Comparison of ENCODE assay signal across 16 cellular contexts in the genomic region with DNA sequence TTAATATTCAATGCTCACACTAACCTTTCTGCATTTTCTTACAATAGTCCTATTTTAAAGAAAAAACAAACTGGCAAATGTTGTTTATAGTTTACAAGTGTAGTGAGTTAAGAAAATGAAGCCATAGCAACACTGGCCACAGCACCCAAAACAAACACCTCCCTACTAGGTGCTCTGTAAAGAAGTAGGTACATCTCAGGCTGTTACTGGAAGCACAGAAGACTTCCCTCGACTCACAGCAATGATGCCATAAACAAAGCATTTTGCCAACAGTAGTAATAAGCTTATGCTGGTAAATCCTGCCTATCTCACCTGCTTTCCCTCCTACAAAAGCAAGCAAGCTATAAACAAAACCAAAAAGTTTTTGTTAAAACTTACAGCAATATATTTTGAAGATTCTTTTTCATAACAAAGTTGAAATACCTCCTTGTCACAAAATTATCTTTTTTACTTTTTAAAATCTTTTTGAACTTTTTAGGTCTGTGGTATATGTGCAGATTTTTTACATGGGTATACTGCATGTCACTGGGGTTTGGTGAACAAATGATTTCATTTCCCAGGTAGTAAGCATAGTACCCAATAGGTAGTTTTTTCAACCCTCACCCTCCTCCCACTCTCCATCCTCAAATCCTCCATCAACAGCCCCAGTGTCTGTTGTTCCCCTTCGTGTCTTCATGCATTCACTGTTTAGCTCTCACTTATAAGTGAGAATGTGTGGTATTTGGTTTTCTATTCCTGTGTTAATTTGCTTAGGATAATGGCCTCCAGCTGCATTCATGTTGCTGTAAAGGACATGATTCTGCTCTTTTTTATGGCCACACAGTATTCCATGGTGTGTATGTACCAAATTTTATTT. TPM values are rescaled to one million over a fixed set of nuclear protein-coding genes. Genes with fewer than 3 reads are reported as not detected.
A peak's percentile ranks its signal among the peaks of the same experiment; 100 is the strongest.
DNase-seq lines count a peak whose midpoint lies in the region; ATAC-seq, FAIRE-seq and TF ChIP-seq lines count a peak whose summit lies in the region.
"Had no signal": no experiment of that assay in that cellular context is flagged by ENCODE, and none has a peak within 500 bp of the region (broad histone marks: within the 10 kb centered on the region; RNA-seq: fewer than 3 reads in every experiment).

No MANE protein-coding gene starts in this region.

- H3K4me1 ChIP-seq in IMR-90 (ENCODE audit: control insufficient read depth, insufficient read depth, low read length) (peaks cover 8% of the 10 kb centered on the region), K562 (replicated peaks in 1 of 2; ENCODE audit: control insufficient read depth in 2 of 2, insufficient read depth in 2 of 2, low read length in 2 of 2) (no peaks in the 10 kb centered on the region)
- H3K4me1 ChIP-seq: colonic mucosa had no signal

- peak overlapping the region; percentile 15; the same call in 1 of the 2 replicates for H4K91ac ChIP-seq in IMR-90 (ENCODE audit: insufficient read depth, low read depth, low read length)

- no peak overlapping the region; the same call in 1 of the 2 replicates for H4K5ac ChIP-seq in IMR-90 (ENCODE audit: low read depth, low read length)

- POLR2A ChIA-PET in IMR-90 (lab: Charles Lee; ENCODE audit: unreplicated experiment), result interaction anchor here (0.7 to 4.0 kb wide), 2 partner anchors 63 to 118 kb away, joined by 3 to 23 read pairs; partner anchors contain the start of gene STK17A
- POLR2A ChIA-PET in K562 (lab: Yijun Ruan, JAX), result interaction anchor here (0.5 to 1.5 kb wide), 6 partner anchors 12 to 227 kb away, joined by 3 to 7 read pairs (median 3); partner anchors contain the start of gene STK17A

- peak overlapping the region; percentile 18; the same call in 1 of the 2 replicates for H2AK5ac ChIP-seq in IMR-90 (ENCODE audit: low read depth, low read length)

- FAIRE-seq in K562 (lab: Jason Lieb, UNC), result no peak

- H3K4me2 ChIP-seq in IMR-90 (ENCODE audit: low read depth, low read length) (peak overlapping the region; percentile 19), K562 (ENCODE audit: insufficient read depth, low read length) (no peak overlapping the region)

- H2AFZ ChIP-seq in IMR-90 (replicated peaks; ENCODE audit: low read length, poor library complexity) (no peak overlapping the region), K562 (ENCODE audit: low read depth, low read length) (no peak overlapping the region)

- in situ Hi-C loops in IMR-90 (cut with MboI; ENCODE audit: low sequenced_read_pairs) (loop anchor here (5.0 to 25.0 kb wide), 2 partner anchors 119 to 439 kb away; partner anchors contain the start of gene STK17A), K562 (cut with MboI) (no loop called here)

- H2AK9ac ChIP-seq in IMR-90 (replicated peaks; ENCODE audit: low read depth, low read length, poor library complexity), result no peak overlapping the region

- H3K4ac ChIP-seq in IMR-90 (ENCODE audit: low read depth, low read length), result peak overlapping the region; percentile 37; the same call in 1 of the 2 replicates

- peak overlapping the region; percentile 66 for H2BK120ac ChIP-seq in IMR-90 (ENCODE audit: low read depth, low read length)

- H3K14ac ChIP-seq in IMR-90 (replicated peaks; ENCODE audit: low read depth, low read length), result 0 out of 2 replicates have a peak overlapping the region, but pooled peaks have one; percentile 48

- peak overlapping the region; percentile 62; the same call in 2 of the 3 replicates for H2BK15ac ChIP-seq in IMR-90 (ENCODE audit: low read depth, low read length)

- ATAC-seq in GM21717 (IDR thresholded peaks at IDR 0.05; ENCODE audit: unreplicated experiment) (peak; percentile 41), IMR-90 (ENCODE audit: low read depth) (no peak), K562 (peak; percentile 60), sciatic nerve (no peak), GM18907 (IDR thresholded peaks at IDR 0.05; ENCODE audit: unreplicated experiment) (no peak)

- no peak overlapping the region for H3K27ac ChIP-seq in IMR-90 (ENCODE audit: insufficient read depth, low read length)
- H3K27ac ChIP-seq in K562 (ENCODE audit: extremely low read depth, low read depth, low read length), result no peak overlapping the region
- H3K27ac ChIP-seq: colonic mucosa, esophagus muscularis mucosa, heart right ventricle had no signal

- H3K9ac ChIP-seq in IMR-90 (ENCODE audit: low read depth, low read length), result no peak overlapping the region
- no peak overlapping the region for H3K9ac ChIP-seq in K562 (ENCODE audit: insufficient read depth in 1 of 2, low read depth in 2 of 2, low read length in 2 of 2)

- peaks cover 5% of the 10 kb centered on the region; the same call in 1 of the 2 replicates for H3K9me1 ChIP-seq in IMR-90 (ENCODE audit: insufficient read depth, low read length)
- no peaks in the 10 kb centered on the region for H3K9me1 ChIP-seq in K562 (ENCODE audit: control insufficient read depth, insufficient read depth, low read length)

- H4K8ac ChIP-seq in IMR-90 (ENCODE audit: low read depth in 2 of 2, low read length in 2 of 2), result peak overlapping the region in 1 of 2 experiments; percentile 68; a peak in 2 of 4 replicates

- peak overlapping the region; percentile 68 for H3K23ac ChIP-seq in IMR-90 (ENCODE audit: low read depth, low read length)

- H3K27me3 ChIP-seq in IMR-90 (ENCODE audit: control insufficient read depth, insufficient read depth, low read length) (no peaks in the 10 kb centered on the region), K562 (ENCODE audit: control insufficient read depth in 2 of 2, insufficient read depth in 2 of 2, low read length in 2 of 2) (no peaks in the 10 kb centered on the region)
- H3K27me3 ChIP-seq: colonic mucosa, esophagus muscularis mucosa, heart right ventricle, sigmoid colon had no signal

- dilution Hi-C loops in IMR-90 (cut with HindIII; ENCODE audit: low sequenced_read_pairs, unreplicated experiment), result no loop called here

- no peak for TF ChIP-seq RAD21 in IMR-90 (IDR thresholded peaks at IDR 0.05; ENCODE audit: low read length)
- no peak for TF ChIP-seq RAD21 in K562 (CRISPR knock-in tag; conservative IDR thresholded peaks at IDR 0.05 in 1 of 2, IDR thresholded peaks at IDR 0.05 in 1 of 2)

- TF ChIP-seq POLR2A in IMR-90 (IDR thresholded peaks at IDR 0.05; ENCODE audit: low read depth, low read length) (no peak), K562 (conservative IDR thresholded peaks at IDR 0.05) (no peak)

- no peak for TF ChIP-seq CTCF in IMR-90 (conservative IDR thresholded peaks at IDR 0.05; ENCODE audit: low read depth, low read length)
- no peak for TF ChIP-seq CTCF in K562 (IDR thresholded peaks at IDR 0.05 in 2 of 3, conservative IDR thresholded peaks at IDR 0.05 in 1 of 3; ENCODE audit: insufficient read depth in 2 of 3, low read depth in 1 of 3, low read length in 3 of 3)

- intact Hi-C loops in IMR-90 (cut with micrococcal nuclease) (loop anchor here (1.0 to 10.0 kb wide), 5 partner anchors 53 to 769 kb away; partner anchors contain the start of genes MRPL32, PSMA2 and STK17A), K562 (cut with micrococcal nuclease) (loop anchor here (1.0 to 5.0 kb wide), 4 partner anchors 39 to 245 kb away; no protein-coding TSS in a partner anchor), sciatic nerve (cut with DNase I) (no loop called here)

- peak overlapping the region; percentile 68 for H2BK5ac ChIP-seq in IMR-90 (ENCODE audit: low read depth, low read length, poor library complexity, severe bottlenecking)

- H3K79me2 ChIP-seq in K562 (ENCODE audit: control insufficient read depth, insufficient read depth, low read length), result peaks cover 79% of the 10 kb centered on the region

- H2BK20ac ChIP-seq in IMR-90 (ENCODE audit: low read depth, low read length), result no peak overlapping the region; the same call in 1 of the 2 replicates

- WGBS in IMR-90 (ENCODE audit: extremely low coverage in 2 of 2, insufficient read length in 1 of 2), 2 experiments, result no CpG with 5 or more reads among the region's 2 CpGs
- 14% methylated on average over 2 of the region's 2 CpGs for WGBS in K562 (ENCODE audit: insufficient coverage, low coverage, missing lambda C conversion rate)

- DNase-seq in AG08395 (ENCODE audit: low spot score) (peak; percentile 8), IMR-90 (peak; percentile 20), K562 (ENCODE audit: extremely low read depth in 1 of 4, low spot score in 3 of 4) (no peak), NOMO-1 (lab: John Stamatoyannopoulos, UW; ENCODE audit: unreplicated experiment in 2 of 2) (no peak), sciatic nerve (ENCODE audit: low spot score) (no peak)
- no peak for DNase-seq in stimulated activated CD8-positive, alpha-beta memory T cell treated with anti-CD3 and anti-CD28 coated beads, Interleukin-4, amount 100 ng/mL, for 48 hours
- DNase-seq: colonic mucosa; heart right ventricle; natural killer cell; NCI-H524 treated with DMSO at 0.1 percent for 48 hours; SIG-M5; sigmoid colon; stimulated activated naive CD8-positive, alpha-beta T cell treated with anti-CD3 and anti-CD28 coated beads, Interleukin-15, Interleukin-2, amounts not matched to agents 100 U/mL and 50 U/mL, for 24 hours had no signal

- peaks cover 31 to 40% of the 10 kb centered on the region in 2 experiments for H3K79me1 ChIP-seq in IMR-90 (ENCODE audit: low read depth in 1 of 2, low read length in 2 of 2)

- H4K20me1 ChIP-seq in IMR-90 (ENCODE audit: insufficient read depth, low read length) (no peaks in the 10 kb centered on the region), K562 (replicated peaks; ENCODE audit: control insufficient read depth, insufficient read depth, low read length) (peaks cover under 1% of the 10 kb centered on the region; the same call in 1 of the 2 replicates)

- BruUV-seq in IMR-90 (replicated peaks; lab: Mats Ljungman, UMichigan), result no TSS peak
- BruUV-seq in K562 (replicated peaks; lab: Mats Ljungman, UMichigan), result no TSS peak

- H3K4me3 ChIP-seq in IMR-90 (ENCODE audit: insufficient read depth, low read depth, low read length) (no peak overlapping the region), K562 (no peak overlapping the region)
- H3K4me3 ChIP-seq: colonic mucosa, esophagus muscularis mucosa, heart right ventricle, sigmoid colon had no signal

- H3K9me3 ChIP-seq in IMR-90 (ENCODE audit: control insufficient read depth, insufficient read depth, low read length) (no peaks in the 10 kb centered on the region), K562 (replicated peaks; ENCODE audit: control insufficient read depth, insufficient read depth, low read depth, low read length) (no peaks in the 10 kb centered on the region)
- H3K9me3 ChIP-seq: colonic mucosa, esophagus muscularis mucosa, sigmoid colon had no signal

- no peak overlapping the region for H3K56ac ChIP-seq in IMR-90 (ENCODE audit: extremely low read depth, insufficient read depth, low read length)

- TF ChIP-seq EP300 in K562 (IDR thresholded peaks at IDR 0.05; ENCODE audit: low read length), result no peak

- H3K36me3 ChIP-seq in IMR-90 (ENCODE audit: control insufficient read depth, insufficient read depth, low read length) (peaks cover 3% of the 10 kb centered on the region), K562 (ENCODE audit: control insufficient read depth, insufficient read depth, low read length) (peaks cover 11% of the 10 kb centered on the region; the same call in 2 of the 3 replicates)
- H3K36me3 ChIP-seq: colonic mucosa had no signal

- CTCF ChIA-PET in IMR-90 (lab: Yijun Ruan, JAX), result interaction anchor here (0.9 to 6.4 kb wide), 16 partner anchors 9 to 222 kb away, joined by 3 to 104 read pairs (median 5); partner anchors contain the start of gene STK17A
- CTCF ChIA-PET in K562 (lab: Yijun Ruan, JAX; ENCODE audit: low intra/inter-chr PET ratio), result interaction anchor here (0.7 to 3.3 kb wide), 5 partner anchors 30 to 245 kb away, joined by 3 to 22 read pairs (median 4); partner anchors contain the start of gene STK17A

- peak overlapping the region; percentile 31; the same call in 1 of the 2 replicates for H3K18ac ChIP-seq in IMR-90 (ENCODE audit: low read depth, low read length)

RNA-seq across cellular contexts. Expression of gene COA1, which starts 28.4 kb away (rescaled TPM):
- total RNA-seq in IMR-90 (2012; rRNA removed) (59.5 and 66.4 TPM in 2 replicates), K562 (2014; rRNA removed) (105 and 109 TPM in 2 replicates), K562 (2014; rRNA removed; fragmentation: Illumina TruSeq; extraction: Trizol) (197 TPM in 2 replicates), K562 (2015; rRNA removed; fragmentation: Illumina TruSeq; extraction: Trizol) (130 and 143 TPM in 2 replicates), K562 (2021) (137 and 149 TPM in 2 replicates), sciatic nerve (56.8 TPM)
- polyA plus RNA-seq in IMR-90 (2012; rRNA removed) (24.2 and 34.2 TPM in 2 replicates), K562 (2011; rRNA removed) (98.9 and 105 TPM in 2 replicates), K562 (2014; fragmentation: Illumina TruSeq; extraction: Trizol) (190 and 215 TPM in 2 replicates), K562 (2014; fragmentation: Nextera tagmentation; extraction: Ambion mirVana) (100 to 1,000 TPM; 432 to 463 TPM), K562 (2014; rRNA removed) (181 and 203 TPM in 2 replicates)
- polyA plus RNA-seq in IMR-90 (2012; cell fraction: cytosol; rRNA removed), result 8.0 and 13.1 TPM in 2 replicates
- 10.3 and 43.3 TPM in 2 replicates for polyA plus RNA-seq in IMR-90 (2012; cell fraction: nucleus; rRNA removed; ENCODE audit: low replicate concordance)
- 181 and 261 TPM in 2 replicates for total RNA-seq in K562 (2011; cell fraction: chromatin; rRNA removed; ENCODE audit: low replicate concordance)
- total RNA-seq in K562 (2011; cell fraction: nucleolus; rRNA removed), result 81.2 and 117 TPM in 2 replicates
- total RNA-seq in K562 (2011; cell fraction: nucleoplasm; rRNA removed), result 236 and 385 TPM in 2 replicates
- polyA plus RNA-seq in K562 (2011; cell fraction: cytosol; rRNA removed), result 79.1 and 145 TPM in 2 replicates
- 90.7 and 107 TPM in 2 replicates for polyA plus RNA-seq in K562 (2011; cell fraction: nucleus; rRNA removed)
- 163 and 167 TPM in 2 replicates for polyA plus RNA-seq in K562 (2012)
- 110 and 121 TPM in 2 replicates for polyA minus RNA-seq in K562 (2011; rRNA and poly(A)+ RNA removed)
- 39.2 and 42.5 TPM in 2 replicates for polyA minus RNA-seq in K562 (2011; cell fraction: cytosol; rRNA and poly(A)+ RNA removed)
- 60.6 and 89.1 TPM in 2 replicates for polyA minus RNA-seq in K562 (2011; cell fraction: nucleus; rRNA and poly(A)+ RNA removed)

RNA-seq across cellular contexts. Expression of gene BLVRA, which starts 57.6 kb away (rescaled TPM):
- total RNA-seq in IMR-90 (2012; rRNA removed), result 32.3 and 35.8 TPM in 2 replicates
- polyA plus RNA-seq in IMR-90 (2012; rRNA removed), result 47.1 and 50.8 TPM in 2 replicates
- 32.2 and 46.4 TPM in 2 replicates for polyA plus RNA-seq in IMR-90 (2012; cell fraction: cytosol; rRNA removed)
- polyA plus RNA-seq in IMR-90 (2012; cell fraction: nucleus; rRNA removed; ENCODE audit: low replicate concordance), result 8.3 and 20.3 TPM in 2 replicates
- total RNA-seq in K562 (2011; cell fraction: chromatin; rRNA removed; ENCODE audit: low replicate concordance), result 13.8 and 14.5 TPM in 2 replicates
- 9.5 and 15.5 TPM in 2 replicates for total RNA-seq in K562 (2011; cell fraction: nucleolus; rRNA removed)
- total RNA-seq in K562 (2011; cell fraction: nucleoplasm; rRNA removed), result 13.6 and 14.7 TPM in 2 replicates
- 48.2 and 59.6 TPM in 2 replicates for total RNA-seq in K562 (2014; rRNA removed)
- total RNA-seq in K562 (2014; rRNA removed; fragmentation: Illumina TruSeq; extraction: Trizol), result 54.4 and 54.8 TPM in 2 replicates
- 48.3 and 48.5 TPM in 2 replicates for total RNA-seq in K562 (2015; rRNA removed; fragmentation: Illumina TruSeq; extraction: Trizol)
- 50.9 and 56.6 TPM in 2 replicates for total RNA-seq in K562 (2021)
- polyA plus RNA-seq in K562 (2011; rRNA removed), result 52.5 and 61.5 TPM in 2 replicates
- 29.0 and 42.5 TPM in 2 replicates for polyA plus RNA-seq in K562 (2011; cell fraction: cytosol; rRNA removed)
- polyA plus RNA-seq in K562 (2011; cell fraction: nucleus; rRNA removed), result 11.2 and 19.2 TPM in 2 replicates
- 79.1 and 113 TPM in 2 replicates for polyA plus RNA-seq in K562 (2012)
- polyA plus RNA-seq in K562 (2014; fragmentation: Illumina TruSeq; extraction: Trizol), result 64.2 and 69.0 TPM in 2 replicates
- 100 to 1,000 TPM; 125 to 147 TPM for polyA plus RNA-seq in K562 (2014; fragmentation: Nextera tagmentation; extraction: Ambion mirVana)
- 77.7 and 79.7 TPM in 2 replicates for polyA plus RNA-seq in K562 (2014; rRNA removed)
- polyA minus RNA-seq in K562 (2011; rRNA and poly(A)+ RNA removed), result 36.3 and 37.4 TPM in 2 replicates
- 20.9 and 23.4 TPM in 2 replicates for polyA minus RNA-seq in K562 (2011; cell fraction: cytosol; rRNA and poly(A)+ RNA removed)
- polyA minus RNA-seq in K562 (2011; cell fraction: nucleus; rRNA and poly(A)+ RNA removed), result 6.1 and 10.4 TPM in 2 replicates
- 64.4 TPM for total RNA-seq in sciatic nerve

Comparison
In these comparisons a context has a peak if more than half of its experiments do, and no peak if none do; other contexts are left out.
1. DNase-seq: peak in AG08395 (single experiment) and IMR-90 (single experiment); none in K562 (0 of 4), NOMO-1 (0 of 2), stimulated activated CD8-positive, alpha-beta memory T cell treated with anti-CD3 and anti-CD28 coated beads, Interleukin-4, amount 100 ng/mL, for 48 hours (single experiment) and sciatic nerve (single experiment).
2. ATAC-seq: peak in GM21717 (single experiment) and K562 (single experiment); none in IMR-90 (single experiment), sciatic nerve (single experiment) and GM18907 (single experiment).